10 cellular contexts compared by ENCODE assay signal in the genomic region with DNA sequence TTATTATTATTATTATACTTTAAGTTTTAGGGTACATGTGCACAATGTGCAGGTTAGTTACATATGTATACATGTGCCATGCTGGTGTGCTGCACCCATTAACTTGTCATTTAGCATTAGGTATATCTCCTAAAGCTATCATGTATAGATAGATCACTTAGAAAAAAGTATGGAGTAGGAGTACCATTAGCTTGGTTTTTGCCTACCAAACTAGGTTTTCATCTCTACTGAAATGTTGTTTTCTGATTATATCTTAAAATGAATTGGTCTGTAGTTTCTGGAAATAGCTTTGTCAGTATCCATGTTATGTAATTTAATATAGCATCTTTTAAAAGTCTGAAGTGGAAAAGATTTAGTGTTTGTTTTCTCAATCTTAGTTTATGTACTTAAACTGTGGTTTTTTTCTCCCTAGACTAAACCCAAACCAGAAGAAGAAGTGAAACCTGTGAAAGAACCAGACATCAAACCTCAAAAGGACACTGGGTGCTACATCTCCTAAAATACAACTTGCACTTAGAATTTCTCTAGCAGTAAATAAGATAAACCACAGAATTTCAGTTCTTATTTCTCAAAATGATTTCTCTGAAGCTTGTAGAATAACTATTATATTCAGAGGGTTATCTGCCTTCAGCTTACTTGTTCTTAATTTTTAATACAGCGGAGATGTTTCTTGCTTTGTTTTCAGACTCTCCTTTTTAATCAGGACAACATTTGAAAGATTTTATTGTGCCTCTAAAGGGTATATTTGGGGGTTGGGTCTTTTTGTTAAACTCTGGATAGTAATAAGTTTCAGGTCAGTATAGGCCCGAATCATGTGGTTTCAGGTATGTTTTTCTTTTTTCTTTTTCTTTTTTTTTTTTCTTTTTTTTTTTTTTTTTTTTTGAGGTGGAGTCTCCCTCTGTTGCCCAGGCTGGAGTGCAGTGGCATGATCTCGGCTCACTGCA. TPM values are rescaled to one million over a fixed set of nuclear protein-coding genes. Genes with fewer than 3 reads are reported as not detected.
DNase-seq lines count a peak whose midpoint lies in the region; ATAC-seq and TF ChIP-seq lines count a peak whose summit lies in the region.
"Had no signal": no experiment of that assay in that cellular context is flagged by ENCODE, and none has a peak within 500 bp of the region (broad histone marks: within the 10 kb centered on the region; RNA-seq: fewer than 3 reads in every experiment).

No MANE protein-coding gene starts in this region.

- H3K27me3 Mint-ChIP-seq in T-cell: no peaks in the 10 kb centered on the region

- no peak for DNase-seq in T-cell
- no peak for DNase-seq in DMS79 (lab: John Stamatoyannopoulos, UW)
- no peak for DNase-seq in NCI-H69 (lab: John Stamatoyannopoulos, UW)
- DNase-seq in thyroid gland: no peak
- DNase-seq in inferior parietal cortex (ENCODE audit: extremely low spot score): no peak

- POLR2A ChIA-PET in T-cell (lab: Charles Lee): interaction anchor here in 1 of 2 donors (0.6 kb wide), 2 partner anchors 17 to 32 kb away, joined by 3 to 4 read pairs; no protein-coding TSS in a partner anchor

- ATAC-seq in GM19395 (IDR thresholded peaks at IDR 0.05; ENCODE audit: unreplicated experiment) (peak; percentile 99), HG03064 (IDR thresholded peaks at IDR 0.05; ENCODE audit: low read depth, unreplicated experiment) (peak; percentile 98), T-cell (replicated peaks in 1 of 4) (no peak)

- CTCF ChIA-PET in T-cell (lab: Charles Lee): interaction anchor here in 1 of 2 donors (0.6 to 1.3 kb wide), 2 partner anchors 19 to 391 kb away, joined by 4 read pairs; no protein-coding TSS in a partner anchor

- H3K79me2 ChIP-seq in DOHH2 (ENCODE audit: control insufficient read depth, low read length): no peaks in the 10 kb centered on the region

- H3K27ac ChIP-seq in DOHH2 (ENCODE audit: low read depth, low read length) (peak overlapping the region; percentile 91), thyroid gland (no peak overlapping the region)
- H3K27ac ChIP-seq: cardiac muscle cell had no signal

- no peak overlapping the region for H3K4me3 Mint-ChIP-seq in T-cell

- H3K36me3 Mint-ChIP-seq in T-cell: peaks cover 49% of the 10 kb centered on the region

- intact Hi-C loops in thyroid gland (cut with DNase I): no loop called here

- H3K4me1 ChIP-seq in DOHH2 (ENCODE audit: control insufficient read depth, low read length) (peaks cover 67% of the 10 kb centered on the region), thyroid gland (no peaks in the 10 kb centered on the region)

- H3K27ac Mint-ChIP-seq in T-cell: peak overlapping the region; percentile 12 to 50

- H3K36me3 ChIP-seq in DOHH2 (ENCODE audit: control insufficient read depth, low read length) (peaks cover 66% of the 10 kb centered on the region), thyroid gland (peaks cover 62 to 63% of the 10 kb centered on the region in 2 donors)

- TF ChIP-seq CTCF in DOHH2 (IDR thresholded peaks at IDR 0.05; ENCODE audit: low read depth, low read length, poor library complexity, severe bottlenecking) (no peak), thyroid gland (IDR thresholded peaks at IDR 0.05) (no peak)

- H3K9me3 Mint-ChIP-seq in T-cell: no peaks in the 10 kb centered on the region

- no peaks in the 10 kb centered on the region for H3K9me2 ChIP-seq in DOHH2 (replicated peaks; ENCODE audit: control insufficient read depth, low read length)

- H3F3A ChIP-seq in DOHH2 (ENCODE audit: control insufficient read depth, insufficient read depth): peaks cover 28% of the 10 kb centered on the region

- H3K27me3 ChIP-seq in DOHH2 (ENCODE audit: control insufficient read depth, low read length) (no peaks in the 10 kb centered on the region), thyroid gland (no peaks in the 10 kb centered on the region)
- H3K27me3 ChIP-seq: cardiac muscle cell had no signal

- H3K4me1 Mint-ChIP-seq in T-cell: peaks cover 0 to 15% (median 5%) of the 10 kb centered on the region in 3 donors

- no peaks in the 10 kb centered on the region for H3K9me3 ChIP-seq in DOHH2 (ENCODE audit: control insufficient read depth, insufficient read depth, low read length)
- H3K9me3 ChIP-seq in thyroid gland: no peaks in the 10 kb centered on the region

- 93 to 94% methylated on average over 3 of the region's 3 CpGs for WGBS in thyroid gland, 2 donors

- no peaks in the 10 kb centered on the region for H4K20me1 ChIP-seq in DOHH2 (ENCODE audit: control insufficient read depth, insufficient read depth, low read depth, low read length)

- H3K4me3 ChIP-seq in DOHH2 (ENCODE audit: low read length) (peak overlapping the region; percentile 40), thyroid gland (replicated peaks in 1 of 3) (no peak overlapping the region)
- H3K4me3 ChIP-seq: cardiac muscle cell had no signal

- TF ChIP-seq POLR2A in thyroid gland (IDR thresholded peaks at IDR 0.05): no peak

- peak overlapping the region; percentile 52 for H3K4me2 ChIP-seq in DOHH2 (ENCODE audit: low read length)

RNA-seq across cellular contexts. Expression of a gene that starts 4.5 kb away (rescaled TPM):
- total RNA-seq in T-cell (1 to 10 TPM in 2 of 5 donors, under 1 TPM in 3; 0.58 to 3.3 (median 0.60) TPM), thyroid gland (under 1 TPM in 1 of 4 donors, not detected in 3; 0.33 TPM)
- total RNA-seq: cardiac muscle cell; T-helper 1 cell treated with Interleukin-12 subunit alpha and Interleukin-12 subunit beta and Interleukin-4 antibody, amounts not matched to agents 30 ng/mL and 1 ng/mL, for 36 hours had no signal

RNA-seq across cellular contexts. Expression of a gene that starts 20.1 kb away (rescaled TPM):
- 10 to 100 TPM; 45.3 to 53.9 (median 52.0) TPM for total RNA-seq in T-cell
- total RNA-seq in thyroid gland: 10 to 100 TPM; 48.8 to 95.3 (median 80.4) TPM

RNA-seq across cellular contexts. Expression of a gene that starts 20.2 kb away (rescaled TPM):
- total RNA-seq in T-cell (10 to 100 TPM; 43.4 to 59.4 (median 52.7) TPM), thyroid gland (10 to 100 TPM; 48.2 to 61.9 (median 52.7) TPM)

Comparison
In these comparisons a context has a peak if more than half of its experiments do, and no peak if none do; other contexts are left out.
1. ATAC-seq: peak in GM19395 (single experiment) and HG03064 (single experiment); none in T-cell (0 of 4).